8 cellular contexts compared by ENCODE assay signal in genomic region chr2:231612199-231613053, GRCh38. TPM values are rescaled to one million over a fixed set of nuclear protein-coding genes. Genes with fewer than 3 reads are reported as not detected.
DNase-seq lines count a peak whose midpoint lies in the region; ATAC-seq and TF ChIP-seq lines count a peak whose summit lies in the region.

No MANE protein-coding gene starts in this region.

- TF ChIP-seq CTCF in gastroesophageal sphincter (IDR thresholded peaks at IDR 0.05) (peak in 3 of 4 experiments; percentile 97 to 99 (median 98)), osteoblast (IDR thresholded peaks at IDR 0.05; ENCODE audit: extremely low read depth, low read depth, low read length) (peak; percentile 85)

- peaks cover 17% of the 10 kb centered on the region for H3F3A ChIP-seq in GM23248 (ENCODE audit: insufficient read depth)

- DNase-seq in EH (ENCODE audit: low read depth), result peak; percentile 96
- DNase-seq in GM23248, result peak; percentile 98
- DNase-seq in LoVo (ENCODE audit: low spot score), result peak; percentile 80
- peak; percentile 88 to 93 for DNase-seq in SJCRH30
- DNase-seq in activated naive CD4-positive, alpha-beta T cell treated with Interleukin-2 at 50 U/mL for 16 hours, result peak; percentile 95
- peak; percentile 100 for DNase-seq in osteoblast (ENCODE audit: insufficient read length, low spot score, missing footprints)

- H3K36me3 ChIP-seq in GM23248 (ENCODE audit: low read depth), result no peaks in the 10 kb centered on the region
- no peaks in the 10 kb centered on the region for H3K36me3 ChIP-seq in SJCRH30
- H3K36me3 ChIP-seq in gastroesophageal sphincter, result no peaks in the 10 kb centered on the region
- no peaks in the 10 kb centered on the region for H3K36me3 ChIP-seq in osteoblast (ENCODE audit: insufficient read depth, low read length)

- H3K9me3 ChIP-seq in GM23248 (ENCODE audit: low read depth) (no peaks in the 10 kb centered on the region), SJCRH30 (replicated peaks) (no peaks in the 10 kb centered on the region), gastroesophageal sphincter (no peaks in the 10 kb centered on the region), osteoblast (ENCODE audit: low read depth, low read length) (no peaks in the 10 kb centered on the region)

- peak overlapping the region; percentile 93 for H3K9ac ChIP-seq in GM23248

- peak; percentile 72 for ATAC-seq in gastroesophageal sphincter

- no peaks in the 10 kb centered on the region for H3K9me2 ChIP-seq in GM23248 (ENCODE audit: insufficient read depth)

- peaks cover 12% of the 10 kb centered on the region for H3K4me1 ChIP-seq in GM23248 (ENCODE audit: insufficient read depth)
- H3K4me1 ChIP-seq in SJCRH30, result peaks cover 11% of the 10 kb centered on the region; the same call in 1 of the 2 replicates
- peaks cover 5 to 53% (median 38%) of the 10 kb centered on the region in 3 donors for H3K4me1 ChIP-seq in gastroesophageal sphincter
- peaks cover 28% of the 10 kb centered on the region for H3K4me1 ChIP-seq in osteoblast (ENCODE audit: insufficient read depth, low read length)

- H2AFZ ChIP-seq in GM23248 (peak overlapping the region; percentile 68), osteoblast (ENCODE audit: low read length) (peak overlapping the region; percentile 75)

- H3K27ac ChIP-seq in GM23248 (peak overlapping the region; percentile 100), SJCRH30 (no peak overlapping the region), gastroesophageal sphincter (peak overlapping the region; percentile 90 to 100 (median 98)), osteoblast (ENCODE audit: low read depth, low read length) (peak overlapping the region; percentile 99), temporal lobe (ENCODE audit: low read depth, low read length) (peak overlapping the region; percentile 99)

- H3K79me2 ChIP-seq in GM23248 (ENCODE audit: insufficient read depth), result no peaks in the 10 kb centered on the region
- H3K79me2 ChIP-seq in osteoblast (ENCODE audit: insufficient read depth, low read length), result no peaks in the 10 kb centered on the region

- H3K4me2 ChIP-seq in GM23248 (ENCODE audit: unreplicated experiment), result peak overlapping the region; percentile 75
- peak overlapping the region; percentile 75 for H3K4me2 ChIP-seq in osteoblast (ENCODE audit: insufficient read depth, low read length)

- in situ Hi-C loops in GM23248 (cut with MboI), result loop anchor here (10.0 kb wide), 1 partner anchor 102 kb away; no protein-coding TSS in a partner anchor

- no peaks in the 10 kb centered on the region for H3K27me3 ChIP-seq in GM23248 (replicated peaks; ENCODE audit: insufficient read depth)
- H3K27me3 ChIP-seq in SJCRH30, result no peaks in the 10 kb centered on the region
- no peaks in the 10 kb centered on the region for H3K27me3 ChIP-seq in gastroesophageal sphincter
- H3K27me3 ChIP-seq in osteoblast (ENCODE audit: insufficient read depth, low read length), result no peaks in the 10 kb centered on the region

- TF ChIP-seq EP300 in gastroesophageal sphincter (IDR thresholded peaks at IDR 0.05), result no peak

- 5 to 8% methylated on average over 18 to 22 of the region's 22 CpGs for WGBS in GM23248 (ENCODE audit: low coverage in 1 of 2, low lambda C conversion rate in 2 of 2, missing lambda C conversion rate in 2 of 2), 2 experiments
- WGBS in gastroesophageal sphincter (ENCODE audit: low coverage in 1 of 2), 2 donors, result 0% methylated on average over 4 to 9 of the region's 22 CpGs

- H3K4me3 ChIP-seq in GM23248, result peak overlapping the region; percentile 52
- H3K4me3 ChIP-seq in SJCRH30, result no peak overlapping the region
- H3K4me3 ChIP-seq in gastroesophageal sphincter, result no peak overlapping the region
- peak overlapping the region; percentile 31 for H3K4me3 ChIP-seq in osteoblast (ENCODE audit: insufficient read depth, low read length)

- no peaks in the 10 kb centered on the region for H4K20me1 ChIP-seq in GM23248 (ENCODE audit: insufficient read depth)
- H4K20me1 ChIP-seq in osteoblast (ENCODE audit: insufficient read depth, low read length), result no peaks in the 10 kb centered on the region

- TF ChIP-seq POLR2A in gastroesophageal sphincter (IDR thresholded peaks at IDR 0.05), result no peak

RNA-seq across cellular contexts. Expression of gene TEX44, which starts 19.8 kb away (rescaled TPM):
- total RNA-seq in GM23248 (2014; rRNA removed; shearing (Covaris generic)), result not detected in 2 replicates
- polyA plus RNA-seq in GM23248 (2016; fragmentation: Nextera tagmentation; extraction: Ambion mirVana), result not detected in 2 replicates
- total RNA-seq in SJCRH30 (2014; rRNA removed; shearing (Covaris generic)), result not detected in 2 replicates
- total RNA-seq in gastroesophageal sphincter (not detected), osteoblast (not detected in 2 replicates), temporal lobe (not detected)

Comparison
In these comparisons a context has a peak if more than half of its experiments do, and no peak if none do; other contexts are left out.
1. H3K4me3 ChIP-seq: peak in GM23248 (single experiment) and osteoblast (single experiment); none in SJCRH30 (single experiment) and gastroesophageal sphincter (0 of 2).
2. Peak in every context shown above with its lines, with median percentiles within 50 percentile points of each other: DNase-seq.